27 cellular contexts compared by ENCODE assay signal in genomic region chr1:177952249-177952648, GRCh38.
"Had no signal": no experiment of that assay in that cellular context is flagged by ENCODE, and none has a peak within 500 bp of the region (broad histone marks: within the 10 kb centered on the region; RNA-seq: fewer than 3 reads in every experiment).

No MANE protein-coding gene starts in this region.

- DNase-seq: naive thymus-derived CD4-positive, alpha-beta T cell; natural killer cell; occipital lobe; pancreas; right cardiac atrium; right lobe of liver; sigmoid colon; small intestine; stimulated activated CD4-positive, alpha-beta T cell treated with anti-CD3 and anti-CD28 coated beads, Interleukin-15, amount 100 ng/mL, for 24 hours; stimulated activated CD4-positive, alpha-beta T cell treated with anti-CD3 and anti-CD28 coated beads, Interleukin-2, amount 100 ng/mL, for 24 hours; stimulated activated CD4-positive, alpha-beta T cell treated with anti-CD3 and anti-CD28 coated beads, Interleukin-2, amount 100 ng/mL, for 48 hours; stimulated activated CD4-positive, alpha-beta T cell treated with anti-CD3 and anti-CD28 coated beads, Interleukin-4, amount 100 ng/mL, for 24 hours; stimulated activated naive CD4-positive, alpha-beta T cell; stimulated activated naive CD8-positive, alpha-beta T cell treated with anti-CD3 and anti-CD28 coated beads, Interleukin-15, amount 100 ng/mL, for 72 hours; stimulated activated naive CD8-positive, alpha-beta T cell treated with anti-CD3 and anti-CD28 coated beads, Interleukin-15, Interleukin-2, amounts not matched to agents 100 U/mL and 50 U/mL, for 24 hours; substantia nigra; thyroid gland; trophoblast cell; upper lobe of left lung had no signal

- H3K27ac Mint-ChIP-seq: naive thymus-derived CD4-positive, alpha-beta T cell; natural killer cell; nephron; neural progenitor cell; stimulated activated effector memory CD8-positive, alpha-beta T cell treated with anti-CD3 and anti-CD28 coated beads, Interleukin-12 subunit alpha, Interleukin-12 subunit beta, amount 100 ng/mL, for 72 hours; stimulated activated naive CD8-positive, alpha-beta T cell treated with anti-CD3 and anti-CD28 coated beads, Interleukin-15, amount 100 ng/mL, for 72 hours had no signal

- H3K27ac ChIP-seq: neural progenitor cell, pancreas, prostate gland, right lobe of liver, sigmoid colon, suprapubic skin, thoracic aorta, thyroid gland, tibial nerve, upper lobe of left lung, vagina had no signal

- H3K9me3 Mint-ChIP-seq: nephron; neural progenitor cell; stimulated activated naive CD8-positive, alpha-beta T cell treated with anti-CD3 and anti-CD28 coated beads, Interleukin-15, amount 100 ng/mL, for 72 hours had no signal

- H3K4me3 Mint-ChIP-seq: naive thymus-derived CD4-positive, alpha-beta T cell; natural killer cell; nephron; neural progenitor cell; stimulated activated effector memory CD8-positive, alpha-beta T cell treated with anti-CD3 and anti-CD28 coated beads, Interleukin-12 subunit alpha, Interleukin-12 subunit beta, amount 100 ng/mL, for 72 hours; stimulated activated naive CD8-positive, alpha-beta T cell treated with anti-CD3 and anti-CD28 coated beads, Interleukin-15, amount 100 ng/mL, for 72 hours had no signal

- H3K27me3 Mint-ChIP-seq: naive thymus-derived CD4-positive, alpha-beta T cell; stimulated activated naive CD8-positive, alpha-beta T cell treated with anti-CD3 and anti-CD28 coated beads, Interleukin-15, amount 100 ng/mL, for 72 hours had no signal

- H3K4me1 Mint-ChIP-seq: natural killer cell; stimulated activated effector memory CD8-positive, alpha-beta T cell treated with anti-CD3 and anti-CD28 coated beads, Interleukin-12 subunit alpha, Interleukin-12 subunit beta, amount 100 ng/mL, for 72 hours; stimulated activated naive CD8-positive, alpha-beta T cell treated with anti-CD3 and anti-CD28 coated beads, Interleukin-15, amount 100 ng/mL, for 72 hours had no signal

- H3K36me3 Mint-ChIP-seq: naive thymus-derived CD4-positive, alpha-beta T cell; natural killer cell; neural progenitor cell; stimulated activated effector memory CD8-positive, alpha-beta T cell treated with anti-CD3 and anti-CD28 coated beads, Interleukin-12 subunit alpha, Interleukin-12 subunit beta, amount 100 ng/mL, for 72 hours had no signal
